ENCODE assay signal across 10 cellular contexts in genomic region chr1:3352084-3352951, GRCh38.
DNase-seq lines count a peak whose midpoint lies in the region; ATAC-seq and TF ChIP-seq lines count a peak whose summit lies in the region.
"Had no signal": no experiment of that assay in that cellular context is flagged by ENCODE, and none has a peak within 500 bp of the region (broad histone marks: within the 10 kb centered on the region; RNA-seq: fewer than 3 reads in every experiment).

No MANE protein-coding gene starts in this region.

- no peaks in the 10 kb centered on the region for H3K9me3 Mint-ChIP-seq in immature natural killer cell

- H3K4me3 Mint-ChIP-seq in immature natural killer cell: no peak overlapping the region

- H3K27ac Mint-ChIP-seq in immature natural killer cell: peak overlapping the region in 1 of 6 donors; percentile 50

- ATAC-seq in GM18520 (IDR thresholded peaks at IDR 0.05; ENCODE audit: unreplicated experiment): no peak

- peaks cover 0 to 2% of the 10 kb centered on the region in 2 donors for H3K4me1 Mint-ChIP-seq in immature natural killer cell

- no peak for TF ChIP-seq CTCF in fibroblast of mammary gland (conservative IDR thresholded peaks at IDR 0.05; ENCODE audit: control insufficient read depth, insufficient read depth, low read depth, low read length)

- peaks cover 2% of the 10 kb centered on the region in 3 donors for H3K27me3 Mint-ChIP-seq in immature natural killer cell (ENCODE audit: low read depth in 3 of 3)

- no peaks in the 10 kb centered on the region for H3K36me3 Mint-ChIP-seq in immature natural killer cell

- DNase-seq in AG08395 (ENCODE audit: low spot score) (peak; percentile 60), NCI-H226 (peak; percentile 71), fibroblast of mammary gland (ENCODE audit: low read depth) (peak; percentile 82), non-pigmented ciliary epithelial cell (ENCODE audit: low read depth) (peak; percentile 63), immature natural killer cell (no peak), SHP77 (lab: John Stamatoyannopoulos, UW) (no peak), GOT3 (lab: John Stamatoyannopoulos, UW) (no peak)
- DNase-seq: activated T-cell treated with anti-CD3 and anti-CD28 coated beads for 4 hours; stimulated activated CD4-positive, alpha-beta T cell treated with anti-CD3 and anti-CD28 coated beads, Interleukin-4, amount 100 ng/mL, for 1 hour had no signal

- H3K4me3 ChIP-seq in fibroblast of mammary gland (ENCODE audit: control insufficient read depth, low read depth, low read length): no peak overlapping the region

Comparison
In these comparisons a context has a peak if more than half of its experiments do, and no peak if none do; other contexts are left out.
1. DNase-seq: peak in AG08395 (single experiment), NCI-H226 (single experiment), fibroblast of mammary gland (single experiment) and non-pigmented ciliary epithelial cell (single experiment); none in immature natural killer cell (0 of 3), SHP77 (0 of 2) and GOT3 (single experiment).